23 cellular contexts compared by ENCODE assay signal in the genomic region with DNA sequence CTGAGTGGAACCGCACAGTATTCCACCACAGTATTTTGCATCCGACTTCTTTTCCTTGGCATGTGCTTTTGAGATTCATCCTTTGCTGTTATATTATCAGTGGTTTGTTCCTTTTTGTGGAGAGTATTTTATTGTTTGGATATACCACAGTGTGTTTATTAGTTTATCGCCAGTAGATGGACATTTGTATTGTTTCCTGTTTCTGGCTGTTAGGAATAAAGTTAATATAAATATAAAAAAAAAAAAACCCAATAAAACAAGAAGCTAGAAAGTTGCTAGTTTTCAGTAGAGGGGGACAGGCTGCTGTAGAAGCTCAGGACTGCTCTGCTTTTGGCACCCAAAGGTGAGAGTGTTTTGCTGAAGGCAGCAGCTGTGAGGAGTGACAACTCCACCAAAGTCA.
"Had no signal": no experiment of that assay in that cellular context is flagged by ENCODE, and none has a peak within 500 bp of the region (broad histone marks: within the 10 kb centered on the region; RNA-seq: fewer than 3 reads in every experiment).

No MANE protein-coding gene starts in this region.

- H3K4me3 Mint-ChIP-seq: activated CD8-positive, alpha-beta memory T cell treated with anti-CD3 and anti-CD28 coated beads, Interleukin-2, amount 10 ng/mL, durations not matched to agents 7 days and 5 days; activated CD8-positive, alpha-beta T cell treated with anti-CD3 and anti-CD28 coated beads, Interleukin-2, amount 10 ng/mL, durations not matched to agents 7 days and 5 days; activated naive CD4-positive, alpha-beta T cell treated with anti-CD3 and anti-CD28 coated beads, Interleukin-2, amount 10 ng/mL, durations not matched to agents 7 days and 5 days; immature natural killer cell; naive thymus-derived CD8-positive, alpha-beta T cell; neural crest cell had no signal

- H3K9me3 ChIP-seq: thoracic aorta had no signal

- H3K4me1 Mint-ChIP-seq: immature natural killer cell had no signal

- H3K36me3 ChIP-seq: gastroesophageal sphincter, right atrium auricular region, thoracic aorta had no signal

- H3K4me3 ChIP-seq: gastroesophageal sphincter, right atrium auricular region, smooth muscle cell, thoracic aorta had no signal

- DNase-seq: activated CD4-positive, alpha-beta T cell treated with anti-CD3 and anti-CD28 coated beads for 48 hours; activated CD4-positive, CD25-positive, alpha-beta regulatory T cell; activated CD8-positive, alpha-beta memory T cell treated with anti-CD3 and anti-CD28 coated beads, Interleukin-2, amount 10 ng/mL, durations not matched to agents 7 days and 5 days; activated CD8-positive, alpha-beta T cell treated with anti-CD3 and anti-CD28 coated beads, Interleukin-2, amount 10 ng/mL, durations not matched to agents 7 days and 5 days; activated gamma-delta T cell; activated naive CD4-positive, alpha-beta T cell treated with anti-CD3 and anti-CD28 coated beads, Interleukin-2, amount 10 ng/mL, durations not matched to agents 7 days and 5 days; amygdala; caudate nucleus; cortex of kidney; hippocampal formation; immature natural killer cell; kidney; left colon; naive thymus-derived CD8-positive, alpha-beta T cell; occipital lobe; stimulated activated CD4-positive, alpha-beta T cell treated with anti-CD3 and anti-CD28 coated beads, Interleukin-1b, Interleukin-23, amount 100 ng/mL, for 48 hours; stimulated activated naive CD4-positive, alpha-beta T cell treated with Interleukin-2 at 50 U/mL for 16 hours; trophoblast cell had no signal

- H3K27me3 ChIP-seq: gastroesophageal sphincter, right atrium auricular region had no signal

- H3K4me2 ChIP-seq: smooth muscle cell had no signal

- H3K36me3 Mint-ChIP-seq: activated naive CD4-positive, alpha-beta T cell treated with anti-CD3 and anti-CD28 coated beads, Interleukin-2, amount 10 ng/mL, durations not matched to agents 7 days and 5 days; immature natural killer cell had no signal

- H3K9me3 Mint-ChIP-seq: activated naive CD4-positive, alpha-beta T cell treated with anti-CD3 and anti-CD28 coated beads, Interleukin-2, amount 10 ng/mL, durations not matched to agents 7 days and 5 days; immature natural killer cell; neural crest cell had no signal

- H3K27ac Mint-ChIP-seq: activated CD8-positive, alpha-beta memory T cell treated with anti-CD3 and anti-CD28 coated beads, Interleukin-2, amount 10 ng/mL, durations not matched to agents 7 days and 5 days; activated CD8-positive, alpha-beta T cell treated with anti-CD3 and anti-CD28 coated beads, Interleukin-2, amount 10 ng/mL, durations not matched to agents 7 days and 5 days; activated naive CD4-positive, alpha-beta T cell treated with anti-CD3 and anti-CD28 coated beads, Interleukin-2, amount 10 ng/mL, durations not matched to agents 7 days and 5 days; immature natural killer cell; naive thymus-derived CD8-positive, alpha-beta T cell had no signal

- ATAC-seq: activated CD8-positive, alpha-beta memory T cell treated with anti-CD3 and anti-CD28 coated beads, Interleukin-2, amount 10 ng/mL, durations not matched to agents 7 days and 5 days; activated CD8-positive, alpha-beta T cell treated with anti-CD3 and anti-CD28 coated beads, Interleukin-2, amount 10 ng/mL, durations not matched to agents 7 days and 5 days; gastroesophageal sphincter; left colon; naive thymus-derived CD8-positive, alpha-beta T cell had no signal

- H3K27ac ChIP-seq: gastroesophageal sphincter, right atrium auricular region, thoracic aorta had no signal
